ENCODE assay signal across 9 cellular contexts in genomic region chr9:115373000-115373709, GRCh38.
DNase-seq lines count a peak whose midpoint lies in the region; ATAC-seq, FAIRE-seq and TF ChIP-seq lines count a peak whose summit lies in the region.
"Had no signal": no experiment of that assay in that cellular context is flagged by ENCODE, and none has a peak within 500 bp of the region (broad histone marks: within the 10 kb centered on the region; RNA-seq: fewer than 3 reads in every experiment).

No MANE protein-coding gene starts in this region.

- no peak overlapping the region for H3K4me2 ChIP-seq in neural progenitor cell

- peak; percentile 59 for ATAC-seq in HG03521 (IDR thresholded peaks at IDR 0.05; ENCODE audit: unreplicated experiment)
- peak; percentile 59 for ATAC-seq in stimulated activated naive CD8-positive, alpha-beta T cell treated with anti-CD3 and anti-CD28 coated beads, Interleukin-15, amount 100 ng/mL, for 72 hours

- peaks cover 8% of the 10 kb centered on the region in 2 donors for H3K9me3 Mint-ChIP-seq in stimulated activated naive CD8-positive, alpha-beta T cell treated with anti-CD3 and anti-CD28 coated beads, Interleukin-15, amount 100 ng/mL, for 72 hours
- H3K9me3 Mint-ChIP-seq in neural progenitor cell, result peaks cover 6% of the 10 kb centered on the region

- H3K27me3 ChIP-seq in vagina (no peaks in the 10 kb centered on the region), neural progenitor cell (no peaks in the 10 kb centered on the region)

- no peaks in the 10 kb centered on the region for H4K20me1 ChIP-seq in neural progenitor cell (ENCODE audit: low read depth)

- no peaks in the 10 kb centered on the region for H3F3A ChIP-seq in neural progenitor cell (ENCODE audit: low read depth)

- TF ChIP-seq CTCF in AG04449 (IDR thresholded peaks at IDR 0.05; ENCODE audit: insufficient read depth, low read length, missing control alignments) (no peak), vagina (IDR thresholded peaks at IDR 0.05) (no peak), neural progenitor cell (IDR thresholded peaks at IDR 0.05) (no peak)

- no peaks in the 10 kb centered on the region for H3K9me3 ChIP-seq in vagina
- no peaks in the 10 kb centered on the region for H3K9me3 ChIP-seq in neural progenitor cell (ENCODE audit: low read depth)

- no peaks in the 10 kb centered on the region for H3K79me2 ChIP-seq in neural progenitor cell (ENCODE audit: low read depth)

- peaks cover 5% of the 10 kb centered on the region for H3K4me1 Mint-ChIP-seq in stimulated activated naive CD8-positive, alpha-beta T cell treated with anti-CD3 and anti-CD28 coated beads, Interleukin-15, amount 100 ng/mL, for 72 hours
- peaks cover 5% of the 10 kb centered on the region for H3K4me1 Mint-ChIP-seq in neural progenitor cell

- H3K36me3 ChIP-seq in vagina (no peaks in the 10 kb centered on the region), neural progenitor cell (no peaks in the 10 kb centered on the region)

- H3K27ac Mint-ChIP-seq in stimulated activated naive CD8-positive, alpha-beta T cell treated with anti-CD3 and anti-CD28 coated beads, Interleukin-15, amount 100 ng/mL, for 72 hours, result no peak overlapping the region
- H3K27ac Mint-ChIP-seq in neural progenitor cell, result no peak overlapping the region

- POLR2A ChIA-PET in AG04449 (lab: Yijun Ruan, JAX), result interaction anchor here (0.5 to 1.8 kb wide), 5 partner anchors 39 to 266 kb away, joined by 3 to 4 read pairs (median 3); partner anchors contain the start of gene TNC

- FAIRE-seq in GM19239 (lab: Jason Lieb, UNC), result peak; percentile 56
- FAIRE-seq: endothelial cell of umbilical vein had no signal

- H3K4me3 Mint-ChIP-seq in stimulated activated naive CD8-positive, alpha-beta T cell treated with anti-CD3 and anti-CD28 coated beads, Interleukin-15, amount 100 ng/mL, for 72 hours, result no peak overlapping the region
- H3K4me3 Mint-ChIP-seq in neural progenitor cell, result no peak overlapping the region

- intact Hi-C loops in vagina (cut with DNase I), result no loop called here

- peaks cover 22% of the 10 kb centered on the region for H3K4me1 ChIP-seq in vagina
- no peaks in the 10 kb centered on the region for H3K4me1 ChIP-seq in neural progenitor cell

- H3K4me3 ChIP-seq in AG04449 (ENCODE audit: low read depth, low read length) (no peak overlapping the region), vagina (no peak overlapping the region), neural progenitor cell (no peak overlapping the region)

- TF ChIP-seq POLR2A in vagina (IDR thresholded peaks at IDR 0.05), result no peak

- H2AFZ ChIP-seq in neural progenitor cell (replicated peaks), result no peak overlapping the region

- H3K27ac ChIP-seq in vagina, result no peak overlapping the region
- H3K27ac ChIP-seq in neural progenitor cell, result no peak overlapping the region

- CTCF ChIA-PET in AG04449 (lab: Yijun Ruan, JAX), result no interaction called here

- DNase-seq in AG04449 (ENCODE audit: low read depth, low spot score) (peak; percentile 90), GM19239 (ENCODE audit: insufficient read length, low spot score) (peak; percentile 9), epidermal melanocyte (ENCODE audit: insufficient read length, low spot score) (peak; percentile 69), OCI-M2 (lab: John Stamatoyannopoulos, UW; ENCODE audit: unreplicated experiment) (no peak), vagina (ENCODE audit: extremely low spot score in 2 of 2) (no peak), neural progenitor cell (ENCODE audit: low spot score) (no peak)
- DNase-seq in stimulated activated naive CD8-positive, alpha-beta T cell treated with anti-CD3 and anti-CD28 coated beads, Interleukin-15, amount 100 ng/mL, for 72 hours, result no peak

- H3K36me3 Mint-ChIP-seq in neural progenitor cell, result no peaks in the 10 kb centered on the region

- peaks cover 6% of the 10 kb centered on the region for H3K27me3 Mint-ChIP-seq in stimulated activated naive CD8-positive, alpha-beta T cell treated with anti-CD3 and anti-CD28 coated beads, Interleukin-15, amount 100 ng/mL, for 72 hours
- no peaks in the 10 kb centered on the region for H3K27me3 Mint-ChIP-seq in neural progenitor cell (ENCODE audit: insufficient read depth, low read depth)

- H3K9ac ChIP-seq in neural progenitor cell, result no peak overlapping the region

Comparison
In these comparisons a context has a peak if more than half of its experiments do, and no peak if none do; other contexts are left out.
1. DNase-seq: peak in AG04449 (single experiment), GM19239 (single experiment) and epidermal melanocyte (single experiment); none in stimulated activated naive CD8-positive, alpha-beta T cell treated with anti-CD3 and anti-CD28 coated beads, Interleukin-15, amount 100 ng/mL, for 72 hours (0 of 2), OCI-M2 (single experiment), vagina (0 of 2) and neural progenitor cell (single experiment).